21 cellular contexts compared by ENCODE assay signal in the genomic region with DNA sequence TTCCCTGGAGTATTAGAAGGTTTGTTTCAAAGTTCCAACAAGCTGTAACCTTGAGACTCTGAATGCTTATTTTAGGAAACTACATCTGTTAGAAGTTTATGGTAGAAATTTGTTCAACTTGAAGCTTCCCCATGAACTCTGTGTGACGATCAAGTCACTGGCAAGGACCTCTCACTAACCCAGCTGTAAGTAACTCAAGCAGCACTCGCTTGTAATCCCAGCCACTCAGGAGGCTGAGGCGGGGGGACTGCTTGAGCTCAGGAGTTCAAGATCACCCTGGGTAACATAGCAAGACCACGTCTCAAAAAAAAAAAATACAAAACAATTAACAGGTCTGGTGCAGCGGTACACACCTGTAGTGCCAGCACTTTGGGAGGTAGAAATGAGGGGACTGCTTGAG. TPM values are rescaled to one million over a fixed set of nuclear protein-coding genes. Genes with fewer than 3 reads are reported as not detected.
"Had no signal": no experiment of that assay in that cellular context is flagged by ENCODE, and none has a peak within 500 bp of the region (broad histone marks: within the 10 kb centered on the region; RNA-seq: fewer than 3 reads in every experiment).

No MANE protein-coding gene starts in this region.

- H3K4me1 ChIP-seq: gastroesophageal sphincter, lower lobe of right lung, psoas muscle, sigmoid colon, transverse colon had no signal

- H3K27ac ChIP-seq: epithelial cell of prostate, esophagus muscularis mucosa, gastroesophageal sphincter, lower lobe of right lung, psoas muscle, sigmoid colon, skin epidermis, thoracic aorta had no signal

- DNase-seq: cerebellar nuclear complex; effector memory CD8-positive, alpha-beta T cell; hippocampal formation; lower lobe of right lung; midbrain; psoas muscle; retina; sigmoid colon; stimulated activated CD4-positive, alpha-beta T cell treated with anti-CD3 and anti-CD28 coated beads, Interleukin-2, amount 100 ng/mL, for 24 hours; stimulated activated CD4-positive, alpha-beta T cell treated with anti-CD3 and anti-CD28 coated beads, Interleukin-4, amount 100 ng/mL, for 4 hours; stimulated activated naive B cell treated with anti-CD40 and anti-IgM and Interleukin-4, amounts not matched to agents 10 μg/mL and 1 μg/mL and 100 μg/mL, for 72 hours; stimulated activated naive CD8-positive, alpha-beta T cell treated with anti-CD3 and anti-CD28 coated beads, Interleukin-15, amount 100 ng/mL, for 72 hours; transverse colon had no signal

- H3K9me3 ChIP-seq: esophagus muscularis mucosa, gastroesophageal sphincter, lower lobe of right lung, psoas muscle, sigmoid colon, thoracic aorta, transverse colon had no signal

- H3K36me3 ChIP-seq: gastroesophageal sphincter, lower lobe of right lung, sigmoid colon, thoracic aorta, transverse colon had no signal

- H3K27me3 ChIP-seq: transverse colon had no signal

- H3K4me3 ChIP-seq: esophagus muscularis mucosa, gastroesophageal sphincter, lower lobe of right lung, psoas muscle, sigmoid colon, skin epidermis, thoracic aorta, transverse colon had no signal

- ATAC-seq: effector memory CD8-positive, alpha-beta T cell; gastroesophageal sphincter; left lobe of liver; lower lobe of right lung; natural killer cell treated with Interleukin-12 subunit alpha and Interleukin-12 subunit beta and Interleukin-15 and Interleukin-18, amount 100 ng/mL, for 72 hours; psoas muscle; stimulated activated naive B cell treated with anti-CD40 and anti-IgM and Interleukin-4, amounts not matched to agents 10 μg/mL and 1 μg/mL and 100 μg/mL, for 72 hours; stimulated activated naive CD8-positive, alpha-beta T cell treated with anti-CD3 and anti-CD28 coated beads, Interleukin-15, amount 100 ng/mL, for 72 hours had no signal

RNA-seq across cellular contexts. Expression of a gene that starts 25.6 kb away (rescaled TPM):
- total RNA-seq: fibroblast of villous mesenchyme had no signal
